Comparison of ENCODE assay signal across 12 cellular contexts in genomic region chr22:35893698-35894097, GRCh38.
DNase-seq lines count a peak whose midpoint lies in the region; ATAC-seq and TF ChIP-seq lines count a peak whose summit lies in the region.
"Had no signal": no experiment of that assay in that cellular context is flagged by ENCODE, and none has a peak within 500 bp of the region (broad histone marks: within the 10 kb centered on the region; RNA-seq: fewer than 3 reads in every experiment).

No MANE protein-coding gene starts in this region.

- ATAC-seq in left lobe of liver (peak; percentile 91), GM19395 (IDR thresholded peaks at IDR 0.05; ENCODE audit: unreplicated experiment) (no peak), GM21447 (IDR thresholded peaks at IDR 0.05; ENCODE audit: unreplicated experiment) (no peak), HG03521 (IDR thresholded peaks at IDR 0.05; ENCODE audit: unreplicated experiment) (no peak)
- ATAC-seq: activated CD8-positive, alpha-beta memory T cell treated with anti-CD3 and anti-CD28 coated beads, Interleukin-2, amount 10 ng/mL, durations not matched to agents 7 days and 5 days had no signal

- no peaks in the 10 kb centered on the region for H3K9me3 ChIP-seq in esophagus squamous epithelium
- H3K9me3 ChIP-seq in skeletal muscle tissue (ENCODE audit: control insufficient read depth in 3 of 3, low read length in 3 of 3): no peaks in the 10 kb centered on the region
- H3K9me3 ChIP-seq: upper lobe of right lung had no signal

- peaks cover 26 to 68% (median 44%) of the 10 kb centered on the region in 3 donors for H3K4me1 ChIP-seq in esophagus squamous epithelium
- H3K4me1 ChIP-seq in skeletal muscle tissue (ENCODE audit: control insufficient read depth in 3 of 3, insufficient read depth in 3 of 3, low read length in 3 of 3): peaks cover 15 to 42% (median 35%) of the 10 kb centered on the region in 3 donors

- DNase-seq in NCI-H69 (lab: John Stamatoyannopoulos, UW): peak; percentile 47
- no peak for DNase-seq in esophagus squamous epithelium (lab: John Stamatoyannopoulos, UW)
- peak; percentile 69 for DNase-seq in left lobe of liver (ENCODE audit: low spot score)
- DNase-seq in SKM-1 (lab: John Stamatoyannopoulos, UW; ENCODE audit: unreplicated experiment): no peak
- DNase-seq: activated CD8-positive, alpha-beta memory T cell treated with anti-CD3 and anti-CD28 coated beads, Interleukin-2, amount 10 ng/mL, durations not matched to agents 7 days and 5 days; DMS153; upper lobe of right lung had no signal

- no peak for TF ChIP-seq POLR2A in esophagus squamous epithelium (IDR thresholded peaks at IDR 0.05)

- H3K4me3 ChIP-seq in esophagus squamous epithelium (peak overlapping the region in 3 of 4 donors; percentile 41 to 56 (median 42)), skeletal muscle tissue (ENCODE audit: low read length in 3 of 3) (peak overlapping the region; percentile 74 to 77 (median 76))
- H3K4me3 ChIP-seq: neural progenitor cell had no signal

- H3K27ac ChIP-seq in esophagus squamous epithelium (peak overlapping the region; percentile 78 to 90 (median 89)), skeletal muscle tissue (ENCODE audit: low read depth, low read length) (peak overlapping the region; percentile 85)
- H3K27ac ChIP-seq: neural progenitor cell, upper lobe of right lung had no signal

- no peaks in the 10 kb centered on the region for H3K36me3 ChIP-seq in esophagus squamous epithelium
- H3K36me3 ChIP-seq in skeletal muscle tissue (ENCODE audit: control insufficient read depth in 3 of 3, insufficient read depth in 3 of 3, low read length in 3 of 3): no peaks in the 10 kb centered on the region
- H3K36me3 ChIP-seq: neural progenitor cell, upper lobe of right lung had no signal

- intact Hi-C loops in esophagus squamous epithelium (cut with DNase I): no loop called here

- H3K27me3 ChIP-seq in esophagus squamous epithelium (no peaks in the 10 kb centered on the region), skeletal muscle tissue (ENCODE audit: control insufficient read depth in 3 of 3, insufficient read depth in 3 of 3, low read length in 3 of 3) (no peaks in the 10 kb centered on the region)
- H3K27me3 ChIP-seq: neural progenitor cell, upper lobe of right lung had no signal

- no peak for TF ChIP-seq CTCF in esophagus squamous epithelium (IDR thresholded peaks at IDR 0.05)

- H3K9ac ChIP-seq in skeletal muscle tissue (ENCODE audit: low read depth in 1 of 3, low read length in 3 of 3): peak overlapping the region; percentile 79 to 87 (median 84)
- H3K9ac ChIP-seq: neural progenitor cell had no signal

- 68 to 76% methylated on average over 4 of the region's 4 CpGs for WGBS in esophagus squamous epithelium, 2 donors

Comparison
In these comparisons a context has a peak if more than half of its experiments do, and no peak if none do; other contexts are left out.
1. DNase-seq: peak in NCI-H69 (single experiment) and left lobe of liver (single experiment); none in esophagus squamous epithelium (single experiment) and SKM-1 (single experiment).